Comparison of ENCODE assay signal across 22 cellular contexts in the genomic region with DNA sequence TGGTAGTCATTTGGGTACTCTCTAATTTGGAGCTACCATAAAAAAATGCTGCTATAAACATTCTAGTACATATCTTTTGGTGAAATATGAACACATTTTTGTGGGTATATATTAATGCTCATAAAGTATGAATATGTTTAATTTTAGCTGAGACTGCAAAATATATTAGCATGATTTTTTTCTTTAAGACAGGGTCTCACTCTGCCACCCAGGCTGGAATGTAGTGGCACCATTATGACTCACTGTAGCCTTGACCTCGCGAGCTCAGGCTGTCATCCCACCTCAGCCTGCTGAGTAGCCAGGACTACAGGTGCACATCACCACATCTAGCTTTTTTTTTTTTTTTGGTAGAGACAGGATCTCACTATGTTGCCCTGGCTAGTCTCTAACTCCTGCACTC.
DNase-seq lines count a peak whose midpoint lies in the region; ATAC-seq, FAIRE-seq and TF ChIP-seq lines count a peak whose summit lies in the region.
"Had no signal": no experiment of that assay in that cellular context is flagged by ENCODE, and none has a peak within 500 bp of the region (broad histone marks: within the 10 kb centered on the region; RNA-seq: fewer than 3 reads in every experiment).

No MANE protein-coding gene starts in this region.

- BruUV-seq in IMR-90 (replicated peaks; lab: Mats Ljungman, UMichigan), result no TSS peak

- no peak overlapping the region for H2AK9ac ChIP-seq in IMR-90 (replicated peaks; ENCODE audit: low read depth, low read length, poor library complexity)

- H3K27me3 ChIP-seq in IMR-90 (ENCODE audit: control insufficient read depth, insufficient read depth, low read length), result no peaks in the 10 kb centered on the region
- no peaks in the 10 kb centered on the region for H3K27me3 ChIP-seq in mesendoderm (ENCODE audit: insufficient read depth, low read length, poor library complexity)
- H3K27me3 ChIP-seq: BLaER1 had no signal

- no peak overlapping the region for H3K9ac ChIP-seq in IMR-90 (ENCODE audit: low read depth, low read length)
- no peak overlapping the region for H3K9ac ChIP-seq in mesendoderm (ENCODE audit: low read length)
- H3K9ac ChIP-seq: BLaER1, GM23248 had no signal

- TF ChIP-seq POLR2A in IMR-90 (IDR thresholded peaks at IDR 0.05; ENCODE audit: low read depth, low read length), result no peak

- CTCF ChIA-PET in IMR-90 (lab: Yijun Ruan, JAX), result interaction anchor here (0.7 kb wide), 1 partner anchor 1408 kb away, joined by 3 read pairs; no protein-coding TSS in a partner anchor

- H3K18ac ChIP-seq in IMR-90 (ENCODE audit: low read depth, low read length) (no peak overlapping the region), mesendoderm (ENCODE audit: low read length) (no peak overlapping the region)

- H2BK5ac ChIP-seq in IMR-90 (ENCODE audit: low read depth, low read length, poor library complexity, severe bottlenecking) (no peak overlapping the region), mesendoderm (ENCODE audit: low read length) (no peak overlapping the region)

- no peak overlapping the region for H3K4me3 ChIP-seq in IMR-90 (ENCODE audit: insufficient read depth, low read depth, low read length)
- H3K4me3 ChIP-seq in mesendoderm (ENCODE audit: low read length), result no peak overlapping the region
- H3K4me3 ChIP-seq: BLaER1, GM12878, GM23248 had no signal

- no peak overlapping the region for H3K4ac ChIP-seq in IMR-90 (ENCODE audit: low read depth, low read length)
- no peak overlapping the region for H3K4ac ChIP-seq in mesendoderm (ENCODE audit: low read depth, low read length)

- TF ChIP-seq CTCF in IMR-90 (conservative IDR thresholded peaks at IDR 0.05; ENCODE audit: low read depth, low read length), result no peak

- in situ Hi-C loops in IMR-90 (cut with MboI; ENCODE audit: low sequenced_read_pairs), result no loop called here

- peaks cover 3% of the 10 kb centered on the region; the same call in 1 of the 2 replicates for H3K9me1 ChIP-seq in IMR-90 (ENCODE audit: insufficient read depth, low read length)

- H3K36me3 ChIP-seq in IMR-90 (ENCODE audit: control insufficient read depth, insufficient read depth, low read length) (no peaks in the 10 kb centered on the region), mesendoderm (ENCODE audit: control insufficient read depth, insufficient read depth, low read length) (no peaks in the 10 kb centered on the region)
- H3K36me3 ChIP-seq: BLaER1 had no signal

- ATAC-seq in IMR-90 (ENCODE audit: low read depth), result no peak
- ATAC-seq: GM12878 had no signal

- H4K5ac ChIP-seq in IMR-90 (ENCODE audit: low read depth, low read length), result no peak overlapping the region
- no peak overlapping the region for H4K5ac ChIP-seq in mesendoderm (ENCODE audit: low read length)

- H3K79me1 ChIP-seq in IMR-90 (ENCODE audit: low read depth in 1 of 2, low read length in 2 of 2) (peaks cover 23 to 36% of the 10 kb centered on the region in 2 experiments), mesendoderm (ENCODE audit: low read length) (no peaks in the 10 kb centered on the region)

- no peak overlapping the region for H3K14ac ChIP-seq in IMR-90 (replicated peaks; ENCODE audit: low read depth, low read length)

- no peaks in the 10 kb centered on the region for H3K79me2 ChIP-seq in mesendoderm (ENCODE audit: control insufficient read depth, insufficient read depth, low read length)

- WGBS in IMR-90 (ENCODE audit: extremely low coverage in 2 of 2, insufficient read length in 1 of 2), 2 experiments, result no CpG with 5 or more reads among the region's 2 CpGs
- no CpG with 5 or more reads among the region's 2 CpGs for WGBS in mesendoderm (ENCODE audit: extremely low coverage, insufficient coverage, low lambda C conversion rate)

- no peak overlapping the region for H3K23ac ChIP-seq in IMR-90 (ENCODE audit: low read depth, low read length)
- no peak overlapping the region for H3K23ac ChIP-seq in mesendoderm (ENCODE audit: low read length)

- H3K4me1 ChIP-seq in IMR-90 (ENCODE audit: control insufficient read depth, insufficient read depth, low read length), result peaks cover 5% of the 10 kb centered on the region; the same call in 1 of the 2 replicates
- no peaks in the 10 kb centered on the region for H3K4me1 ChIP-seq in mesendoderm (ENCODE audit: control insufficient read depth, low read depth, low read length)
- H3K4me1 ChIP-seq: BLaER1 had no signal

- H3K9me3 ChIP-seq in IMR-90 (ENCODE audit: control insufficient read depth, insufficient read depth, low read length), result no peaks in the 10 kb centered on the region; the same call in 1 of the 2 replicates

- H3K4me2 ChIP-seq in IMR-90 (ENCODE audit: low read depth, low read length) (no peak overlapping the region), mesendoderm (ENCODE audit: low read length) (no peak overlapping the region)
- H3K4me2 ChIP-seq: BLaER1 had no signal

- H2AK5ac ChIP-seq in IMR-90 (ENCODE audit: low read depth, low read length) (no peak overlapping the region), mesendoderm (ENCODE audit: low read length) (no peak overlapping the region)

- no peak for FAIRE-seq in RCC 7860 (lab: Jason Lieb, UNC)
- FAIRE-seq in urothelium cell line (lab: Jason Lieb, UNC), result peak; percentile 83
- FAIRE-seq: D721Med, GM12878, GM19239, H1 had no signal

- H2BK20ac ChIP-seq in IMR-90 (ENCODE audit: low read depth, low read length), result no peak overlapping the region

- dilution Hi-C loops in IMR-90 (cut with HindIII; ENCODE audit: low sequenced_read_pairs, unreplicated experiment), result no loop called here

- H2BK120ac ChIP-seq in IMR-90 (ENCODE audit: low read depth, low read length) (no peak overlapping the region), mesendoderm (ENCODE audit: low read depth, low read length) (no peak overlapping the region)

- no peak overlapping the region for H4K91ac ChIP-seq in IMR-90 (ENCODE audit: insufficient read depth, low read depth, low read length)

- H4K20me1 ChIP-seq in IMR-90 (ENCODE audit: insufficient read depth, low read length), result peaks cover 4% of the 10 kb centered on the region; the same call in 1 of the 2 replicates
- H4K20me1 ChIP-seq: BLaER1 had no signal

- no peak overlapping the region for H2BK15ac ChIP-seq in IMR-90 (ENCODE audit: low read depth, low read length)
- H2BK15ac ChIP-seq in mesendoderm (replicated peaks; ENCODE audit: low read depth), result no peak overlapping the region

- H2AFZ ChIP-seq in IMR-90 (replicated peaks; ENCODE audit: low read length, poor library complexity), result no peak overlapping the region
- H2AFZ ChIP-seq: GM23248 had no signal

- POLR2A ChIA-PET in IMR-90 (lab: Charles Lee; ENCODE audit: unreplicated experiment), result interaction anchor here (0.6 kb wide), 1 partner anchor 517 kb away, joined by 11 read pairs; no protein-coding TSS in a partner anchor

- H4K8ac ChIP-seq in IMR-90 (ENCODE audit: low read depth in 2 of 2, low read length in 2 of 2) (no peak overlapping the region), mesendoderm (ENCODE audit: low read depth, low read length) (no peak overlapping the region)

- H3K56ac ChIP-seq in IMR-90 (ENCODE audit: extremely low read depth, insufficient read depth, low read length), result no peak overlapping the region
- H3K56ac ChIP-seq in mesendoderm (ENCODE audit: low read length), result no peak overlapping the region

- no peak for TF ChIP-seq RAD21 in IMR-90 (IDR thresholded peaks at IDR 0.05; ENCODE audit: low read length)

- DNase-seq in IMR-90 (no peak), RCC 7860 (ENCODE audit: low spot score) (peak; percentile 23), renal cortical epithelial cell (ENCODE audit: low read depth) (peak; percentile 35), urothelium cell line (ENCODE audit: low spot score) (no peak), mesendoderm (no peak), NCI-H2081 (lab: John Stamatoyannopoulos, UW) (no peak), HuH-7.5 (ENCODE audit: low spot score) (no peak)
- DNase-seq: CD4-positive, CD25-positive, alpha-beta regulatory T cell; CD8-positive, alpha-beta memory T cell; DMS 273 treated with DMSO at 0.1 percent for 48 hours; DMS79; EL; GDM1; GM23248; H7; HCEC 1CT had no signal

- intact Hi-C loops in IMR-90 (cut with micrococcal nuclease), result no loop called here

- H3K27ac ChIP-seq in IMR-90 (ENCODE audit: insufficient read depth, low read length), result no peak overlapping the region
- no peak overlapping the region for H3K27ac ChIP-seq in mesendoderm (ENCODE audit: low read depth, low read length)
- H3K27ac ChIP-seq: BLaER1, C4-2B, GM23248 had no signal

TF ChIP-seq in IMR-90, 13 proteins besides CTCF, POLR2A, EP300 and RAD21:
- TF ChIP-seq MAFK (IDR thresholded peaks at IDR 0.05; ENCODE audit: low read depth, low read length) (peak; percentile 80), BHLHE40 (IDR thresholded peaks at IDR 0.05; ENCODE audit: low read depth, low read length) (no peak), CEBPB (IDR thresholded peaks at IDR 0.05; ENCODE audit: low read depth, low read length) (no peak), SMC3 (IDR thresholded peaks at IDR 0.05; ENCODE audit: low read depth, low read length) (no peak), RCOR1 (IDR thresholded peaks at IDR 0.05; ENCODE audit: insufficient replicate concordance, low read length) (no peak)
- TF ChIP-seq, protein P1, sequence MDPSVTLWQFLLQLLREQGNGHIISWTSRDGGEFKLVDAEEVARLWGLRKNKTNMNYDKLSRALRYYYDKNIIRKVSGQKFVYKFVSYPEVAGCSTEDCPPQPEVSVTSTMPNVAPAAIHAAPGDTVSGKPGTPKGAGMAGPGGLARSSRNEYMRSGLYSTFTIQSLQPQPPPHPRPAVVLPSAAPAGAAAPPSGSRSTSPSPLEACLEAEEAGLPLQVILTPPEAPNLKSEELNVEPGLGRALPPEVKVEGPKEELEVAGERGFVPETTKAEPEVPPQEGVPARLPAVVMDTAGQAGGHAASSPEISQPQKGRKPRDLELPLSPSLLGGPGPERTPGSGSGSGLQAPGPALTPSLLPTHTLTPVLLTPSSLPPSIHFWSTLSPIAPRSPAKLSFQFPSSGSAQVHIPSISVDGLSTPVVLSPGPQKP (IDR thresholded peaks at IDR 0.05; ENCODE audit: borderline replicate concordance, low read depth, low read length), result no peak

Comparison
In these comparisons a context has a peak if more than half of its experiments do, and no peak if none do; other contexts are left out.
1. DNase-seq: peak in RCC 7860 (single experiment) and renal cortical epithelial cell (single experiment); none in IMR-90 (single experiment), urothelium cell line (single experiment), mesendoderm (single experiment), NCI-H2081 (0 of 2) and HuH-7.5 (single experiment).